Comparison of ENCODE assay signal across 8 cellular contexts in genomic region chr6:41723178-41723935, GRCh38. TPM values are rescaled to one million over a fixed set of nuclear protein-coding genes. Genes with fewer than 3 reads are reported as not detected.
DNase-seq lines count a peak whose midpoint lies in the region; ATAC-seq, FAIRE-seq and TF ChIP-seq lines count a peak whose summit lies in the region.

No MANE protein-coding gene starts in this region.

- ATAC-seq in GM19035 (IDR thresholded peaks at IDR 0.05; ENCODE audit: unreplicated experiment) = peak; percentile 57
- peak; percentile 57 for ATAC-seq in HG03108 (IDR thresholded peaks at IDR 0.05; ENCODE audit: unreplicated experiment)
- no peak for ATAC-seq in activated CD8-positive, alpha-beta T cell treated with anti-CD3 and anti-CD28 coated beads for 36 hours

- H3K4me3 Mint-ChIP-seq in activated CD8-positive, alpha-beta T cell treated with anti-CD3 and anti-CD28 coated beads for 36 hours = no peak overlapping the region

- CTCF ChIA-PET in activated CD8-positive, alpha-beta T cell treated with anti-CD3 and anti-CD28 coated beads for 36 hours (lab: Charles Lee) = no interaction called here

- H3K27me3 Mint-ChIP-seq in activated CD8-positive, alpha-beta T cell treated with anti-CD3 and anti-CD28 coated beads for 36 hours = no peaks in the 10 kb centered on the region

- H3K4me3 ChIP-seq in epithelial cell of esophagus (ENCODE audit: low read length) = no peak overlapping the region

- no peak overlapping the region for H3K27ac Mint-ChIP-seq in activated CD8-positive, alpha-beta T cell treated with anti-CD3 and anti-CD28 coated beads for 36 hours

- FAIRE-seq in RCC 7860 (lab: Jason Lieb, UNC) = no peak

- no peaks in the 10 kb centered on the region for H3K9me3 Mint-ChIP-seq in activated CD8-positive, alpha-beta T cell treated with anti-CD3 and anti-CD28 coated beads for 36 hours

- H3K4me1 Mint-ChIP-seq in activated CD8-positive, alpha-beta T cell treated with anti-CD3 and anti-CD28 coated beads for 36 hours (ENCODE audit: low read depth) = peaks cover 5% of the 10 kb centered on the region

- no peak for TF ChIP-seq CTCF in AG09319 (IDR thresholded peaks at IDR 0.05; ENCODE audit: low read depth, low read length)
- peak; percentile 16 for TF ChIP-seq CTCF in epithelial cell of esophagus (IDR thresholded peaks at IDR 0.05; ENCODE audit: insufficient read depth, low read depth, low read length, missing control alignments)
- no peak for TF ChIP-seq CTCF in activated CD8-positive, alpha-beta T cell treated with anti-CD3 and anti-CD28 coated beads for 36 hours (IDR thresholded peaks at IDR 0.05)

- no peaks in the 10 kb centered on the region for H3K36me3 Mint-ChIP-seq in activated CD8-positive, alpha-beta T cell treated with anti-CD3 and anti-CD28 coated beads for 36 hours (ENCODE audit: low read depth)

- DNase-seq in AG09319 (ENCODE audit: extremely low read depth, low read depth) (peak; percentile 50), RCC 7860 (ENCODE audit: low spot score) (peak; percentile 64), epithelial cell of esophagus (ENCODE audit: low read depth) (peak; percentile 92), mucosa of gallbladder (ENCODE audit: low spot score) (peak; percentile 78), NCI-H2081 treated with DMSO at 0.1 percent for 48 hours (lab: John Stamatoyannopoulos, UW) (no peak)
- no peak for DNase-seq in activated CD8-positive, alpha-beta T cell treated with anti-CD3 and anti-CD28 coated beads for 36 hours

- intact Hi-C loops in activated CD8-positive, alpha-beta T cell treated with anti-CD3 and anti-CD28 coated beads for 36 hours (cut with micrococcal nuclease) = no loop called here

- POLR2A ChIA-PET in activated CD8-positive, alpha-beta T cell treated with anti-CD3 and anti-CD28 coated beads for 36 hours (lab: Charles Lee) = interaction anchor here (0.7 to 1.5 kb wide), 2 partner anchors 8 to 9 kb away, joined by 3 to 4 read pairs; no protein-coding TSS in a partner anchor

RNA-seq across cellular contexts. Expression of gene TFEB, which starts 12.1 kb away (rescaled TPM):
- 41.7 TPM for total RNA-seq in mucosa of gallbladder
- 10 to 100 TPM; 14.6 to 15.9 TPM for total RNA-seq in activated CD8-positive, alpha-beta T cell treated with anti-CD3 and anti-CD28 coated beads for 36 hours

RNA-seq across cellular contexts. Expression of gene PGC, which starts 23.8 kb away (rescaled TPM):
- total RNA-seq in mucosa of gallbladder = 6.7 TPM
- total RNA-seq in activated CD8-positive, alpha-beta T cell treated with anti-CD3 and anti-CD28 coated beads for 36 hours = not detected

RNA-seq across cellular contexts. Expression of gene FRS3, which starts 56.3 kb away (rescaled TPM):
- total RNA-seq in mucosa of gallbladder = 6.3 TPM
- total RNA-seq in activated CD8-positive, alpha-beta T cell treated with anti-CD3 and anti-CD28 coated beads for 36 hours = 1 to 10 TPM; 3.2 to 4.1 TPM

RNA-seq across cellular contexts. Expression of gene PRICKLE4, which starts 57.2 kb away (rescaled TPM):
- total RNA-seq in mucosa of gallbladder = 13.1 TPM
- not detected for total RNA-seq in activated CD8-positive, alpha-beta T cell treated with anti-CD3 and anti-CD28 coated beads for 36 hours

Comparison
In these comparisons a context has a peak if more than half of its experiments do, and no peak if none do; other contexts are left out.
1. DNase-seq: peak in AG09319 (single experiment), RCC 7860 (single experiment), epithelial cell of esophagus (single experiment) and mucosa of gallbladder (single experiment); none in activated CD8-positive, alpha-beta T cell treated with anti-CD3 and anti-CD28 coated beads for 36 hours (single experiment) and NCI-H2081 treated with DMSO at 0.1 percent for 48 hours (single experiment).